29 cellular contexts compared by ENCODE assay signal in the genomic region with DNA sequence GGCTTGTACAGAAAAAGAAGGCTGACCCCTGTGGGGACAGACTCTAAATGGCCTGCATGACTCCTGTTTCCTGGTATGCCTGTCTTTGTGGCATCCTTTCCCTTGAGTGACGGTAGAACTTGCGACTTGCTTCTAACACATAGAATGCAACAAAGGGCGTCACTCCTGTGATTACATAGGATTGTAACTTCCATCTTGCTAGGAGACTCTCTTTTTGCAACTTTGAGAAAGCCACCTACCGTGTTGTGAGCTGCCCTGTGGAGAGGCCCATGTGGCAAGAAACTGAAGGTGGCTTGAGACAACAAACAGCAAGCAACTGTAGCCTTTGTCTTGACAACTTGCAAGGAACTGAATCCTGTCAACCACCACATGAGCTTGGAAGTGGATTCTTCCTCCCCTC. TPM values are rescaled to one million over a fixed set of nuclear protein-coding genes. Genes with fewer than 3 reads are reported as not detected.
"Had no signal": no experiment of that assay in that cellular context is flagged by ENCODE, and none has a peak within 500 bp of the region (broad histone marks: within the 10 kb centered on the region; RNA-seq: fewer than 3 reads in every experiment).

No MANE protein-coding gene starts in this region.

- H3K27ac Mint-ChIP-seq: activated CD4-positive, alpha-beta memory T cell treated with anti-CD3 and anti-CD28 coated beads, Interleukin-2, amount 10 ng/mL, durations not matched to agents 7 days and 5 days; activated CD4-positive, alpha-beta T cell treated with anti-CD3 and anti-CD28 coated beads for 36 hours; activated CD4-positive, alpha-beta T cell treated with anti-CD3 and anti-CD28 coated beads, Interleukin-2, amount 10 ng/mL, durations not matched to agents 24 days and 14 days; activated naive CD4-positive, alpha-beta T cell treated with anti-CD3 and anti-CD28 coated beads, Interleukin-2, amount 10 ng/mL, durations not matched to agents 7 days and 5 days; activated naive CD4-positive, alpha-beta T cell treated with anti-CD3 and anti-CD28 coated beads, Interleukin-2, amount 50 U/mL, for 72 hours; activated naive CD8-positive, alpha-beta T cell treated with anti-CD3 and anti-CD28 coated beads, Interleukin-2, amount 10 ng/mL, durations not matched to agents 7 days and 5 days; activated T-cell treated with anti-CD3 and anti-CD28 coated beads, Interleukin-2, amount 50 U/mL, for 24 hours; activated T-cell treated with anti-CD3 and anti-CD28 coated beads, Interleukin-2, amount 50 U/mL, for 72 hours; brain had no signal

- H3K4me1 ChIP-seq: ascending aorta, breast epithelium, colonic mucosa, esophagus muscularis mucosa, foreskin keratinocyte, gastrocnemius medialis, heart left ventricle had no signal

- DNase-seq: activated CD4-positive, alpha-beta memory T cell treated with anti-CD3 and anti-CD28 coated beads, Interleukin-2, amount 10 ng/mL, durations not matched to agents 7 days and 5 days; activated CD4-positive, alpha-beta T cell treated with anti-CD3 and anti-CD28 coated beads for 36 hours; activated CD4-positive, alpha-beta T cell treated with anti-CD3 and anti-CD28 coated beads, Interleukin-2, amount 10 ng/mL, durations not matched to agents 24 days and 14 days; activated CD4-positive, CD25-positive, alpha-beta regulatory T cell; activated CD4-positive, CD25-positive, alpha-beta regulatory T cell treated with anti-CD3 and anti-CD28 coated beads, Interleukin-2, amount 50 U/mL, for 72 hours; activated CD8-positive, alpha-beta memory T cell treated with anti-CD3 and anti-CD28 coated beads, Interleukin-2, amount 50 U/mL, for 48 hours; activated gamma-delta T cell; activated naive CD4-positive, alpha-beta T cell; activated naive CD4-positive, alpha-beta T cell treated with anti-CD3 and anti-CD28 coated beads, Interleukin-2, amount 10 ng/mL, durations not matched to agents 7 days and 5 days; activated naive CD8-positive, alpha-beta T cell treated with anti-CD3 and anti-CD28 coated beads, Interleukin-2, amount 10 ng/mL, durations not matched to agents 7 days and 5 days; activated T-cell treated with anti-CD3 and anti-CD28 coated beads for 4 hours; activated T-cell treated with anti-CD3 and anti-CD28 coated beads, Interleukin-2, amount 50 U/mL, for 24 hours; activated T-cell treated with anti-CD3 and anti-CD28 coated beads, Interleukin-2, amount 50 U/mL, for 72 hours; central memory CD4-positive, alpha-beta T cell; cerebellar nuclear complex; colonic mucosa; effector memory CD4-positive, alpha-beta T cell; erythroblast; foreskin keratinocyte; gastrocnemius medialis; glutamatergic neuron; heart left ventricle; T-helper 2 cell had no signal

- ATAC-seq: activated CD4-positive, alpha-beta T cell treated with anti-CD3 and anti-CD28 coated beads for 36 hours; activated naive CD4-positive, alpha-beta T cell treated with anti-CD3 and anti-CD28 coated beads, Interleukin-2, amount 50 U/mL, for 72 hours; activated T-cell treated with anti-CD3 and anti-CD28 coated beads, Interleukin-2, amount 50 U/mL, for 72 hours; foreskin keratinocyte; gastrocnemius medialis; heart left ventricle had no signal

- H3K27me3 ChIP-seq: ascending aorta, breast epithelium, cardiac muscle cell, colonic mucosa had no signal

- H3K36me3 Mint-ChIP-seq: activated naive CD4-positive, alpha-beta T cell treated with anti-CD3 and anti-CD28 coated beads, Interleukin-2, amount 10 ng/mL, durations not matched to agents 7 days and 5 days; activated naive CD4-positive, alpha-beta T cell treated with anti-CD3 and anti-CD28 coated beads, Interleukin-2, amount 50 U/mL, for 72 hours; activated naive CD8-positive, alpha-beta T cell treated with anti-CD3 and anti-CD28 coated beads, Interleukin-2, amount 10 ng/mL, durations not matched to agents 7 days and 5 days; brain had no signal

- H3K4me3 Mint-ChIP-seq: activated CD4-positive, alpha-beta memory T cell treated with anti-CD3 and anti-CD28 coated beads, Interleukin-2, amount 10 ng/mL, durations not matched to agents 7 days and 5 days; activated CD4-positive, alpha-beta T cell treated with anti-CD3 and anti-CD28 coated beads for 36 hours; activated CD4-positive, alpha-beta T cell treated with anti-CD3 and anti-CD28 coated beads, Interleukin-2, amount 10 ng/mL, durations not matched to agents 24 days and 14 days; activated naive CD4-positive, alpha-beta T cell treated with anti-CD3 and anti-CD28 coated beads, Interleukin-2, amount 10 ng/mL, durations not matched to agents 7 days and 5 days; activated naive CD8-positive, alpha-beta T cell treated with anti-CD3 and anti-CD28 coated beads, Interleukin-2, amount 10 ng/mL, durations not matched to agents 7 days and 5 days; activated T-cell treated with anti-CD3 and anti-CD28 coated beads, Interleukin-2, amount 50 U/mL, for 24 hours; activated T-cell treated with anti-CD3 and anti-CD28 coated beads, Interleukin-2, amount 50 U/mL, for 72 hours; brain had no signal

- H3K27ac ChIP-seq: ascending aorta, breast epithelium, cardiac muscle cell, colonic mucosa, esophagus muscularis mucosa, foreskin keratinocyte, gastrocnemius medialis, heart left ventricle had no signal

- H3K36me3 ChIP-seq: ascending aorta, breast epithelium, cardiac muscle cell, colonic mucosa, esophagus muscularis mucosa, gastrocnemius medialis, heart left ventricle had no signal

- H3K9me3 ChIP-seq: ascending aorta, breast epithelium, colonic mucosa, gastrocnemius medialis had no signal

- H3K9me3 Mint-ChIP-seq: activated CD4-positive, alpha-beta memory T cell treated with anti-CD3 and anti-CD28 coated beads, Interleukin-2, amount 10 ng/mL, durations not matched to agents 7 days and 5 days; activated CD4-positive, alpha-beta T cell treated with anti-CD3 and anti-CD28 coated beads, Interleukin-2, amount 10 ng/mL, durations not matched to agents 24 days and 14 days; activated naive CD4-positive, alpha-beta T cell treated with anti-CD3 and anti-CD28 coated beads, Interleukin-2, amount 10 ng/mL, durations not matched to agents 7 days and 5 days; activated naive CD4-positive, alpha-beta T cell treated with anti-CD3 and anti-CD28 coated beads, Interleukin-2, amount 50 U/mL, for 72 hours; activated naive CD8-positive, alpha-beta T cell treated with anti-CD3 and anti-CD28 coated beads, Interleukin-2, amount 10 ng/mL, durations not matched to agents 7 days and 5 days; activated T-cell treated with anti-CD3 and anti-CD28 coated beads, Interleukin-2, amount 50 U/mL, for 24 hours; activated T-cell treated with anti-CD3 and anti-CD28 coated beads, Interleukin-2, amount 50 U/mL, for 72 hours had no signal

- H3K4me1 Mint-ChIP-seq: activated CD4-positive, alpha-beta memory T cell treated with anti-CD3 and anti-CD28 coated beads, Interleukin-2, amount 10 ng/mL, durations not matched to agents 7 days and 5 days; activated CD4-positive, alpha-beta T cell treated with anti-CD3 and anti-CD28 coated beads for 36 hours; activated CD4-positive, alpha-beta T cell treated with anti-CD3 and anti-CD28 coated beads, Interleukin-2, amount 10 ng/mL, durations not matched to agents 24 days and 14 days; activated naive CD4-positive, alpha-beta T cell treated with anti-CD3 and anti-CD28 coated beads, Interleukin-2, amount 10 ng/mL, durations not matched to agents 7 days and 5 days; activated naive CD8-positive, alpha-beta T cell treated with anti-CD3 and anti-CD28 coated beads, Interleukin-2, amount 10 ng/mL, durations not matched to agents 7 days and 5 days; brain had no signal

- H3K4me3 ChIP-seq: ascending aorta, breast epithelium, cardiac muscle cell, colonic mucosa, esophagus muscularis mucosa, gastrocnemius medialis, heart left ventricle had no signal

RNA-seq across cellular contexts. Expression of gene THNSL2, which starts 46.5 kb away (rescaled TPM):
- total RNA-seq: activated CD4-positive, alpha-beta memory T cell treated with anti-CD3 and anti-CD28 coated beads, Interleukin-2, amount 10 ng/mL, durations not matched to agents 7 days and 5 days had no signal
